ENCODE assay signal across 10 cellular contexts in the genomic region with DNA sequence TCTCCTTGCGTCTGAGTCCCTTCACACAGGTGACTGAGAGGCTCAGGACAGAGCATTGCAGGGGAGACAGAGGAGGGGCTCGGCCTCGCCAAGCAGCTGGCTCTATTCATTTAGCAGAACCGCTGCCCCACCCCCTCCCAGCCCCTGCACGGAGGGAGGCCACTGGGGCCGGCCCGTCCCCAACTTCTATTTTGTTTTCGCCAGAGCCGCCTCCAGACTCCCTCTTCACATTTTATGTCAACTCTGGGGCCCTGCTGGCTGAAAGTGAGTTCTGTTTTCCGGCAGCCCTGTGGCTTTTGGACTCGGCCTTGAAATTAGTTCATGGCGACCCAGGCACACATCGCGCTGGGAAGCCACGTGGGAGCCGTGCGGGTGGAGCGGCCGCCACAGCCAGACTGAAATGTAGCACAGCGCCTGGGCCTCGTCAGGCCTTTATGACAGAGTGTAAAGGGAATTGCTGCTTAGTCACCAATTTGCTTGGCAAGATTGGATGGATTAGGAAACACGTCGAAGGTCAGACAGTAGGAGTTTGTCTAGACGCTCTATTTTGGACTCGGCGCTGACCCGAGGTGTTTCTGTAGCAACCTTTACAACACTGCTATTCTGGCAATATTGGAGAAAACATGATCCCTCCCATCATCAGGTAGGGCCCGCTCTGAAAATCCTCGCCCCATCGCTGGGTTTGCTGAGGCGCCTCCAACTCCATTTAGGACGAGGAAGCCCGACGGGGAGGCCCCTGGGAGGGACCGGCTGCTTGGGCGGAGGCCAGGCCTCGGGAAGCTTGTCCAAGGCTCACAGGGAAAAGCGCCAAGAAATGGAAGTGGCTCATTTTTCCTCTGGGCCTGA.
DNase-seq lines count a peak whose midpoint lies in the region; ATAC-seq and TF ChIP-seq lines count a peak whose summit lies in the region.
"Had no signal": no experiment of that assay in that cellular context is flagged by ENCODE, and none has a peak within 500 bp of the region (broad histone marks: within the 10 kb centered on the region; RNA-seq: fewer than 3 reads in every experiment).

No MANE protein-coding gene starts in this region.

- H3K36me3 ChIP-seq in colonic mucosa = no peaks in the 10 kb centered on the region
- no peaks in the 10 kb centered on the region for H3K36me3 ChIP-seq in left lung
- no peaks in the 10 kb centered on the region for H3K36me3 ChIP-seq in suprapubic skin

- H3K9me3 ChIP-seq in colonic mucosa (no peaks in the 10 kb centered on the region), left lung (no peaks in the 10 kb centered on the region), suprapubic skin (peaks cover 4% of the 10 kb centered on the region)

- H3K4me3 Mint-ChIP-seq in osteocyte (ENCODE audit: unreplicated experiment) = no peak overlapping the region
- no peak overlapping the region for H3K4me3 Mint-ChIP-seq in activated CD4-positive, alpha-beta T cell treated with anti-CD3 and anti-CD28 coated beads for 36 hours
- H3K4me3 Mint-ChIP-seq: activated CD8-positive, alpha-beta T cell treated with anti-CD3 and anti-CD28 coated beads for 36 hours had no signal

- H3K4me3 ChIP-seq in colonic mucosa (no peak overlapping the region), left lung (no peak overlapping the region), suprapubic skin (no peak overlapping the region)

- H3K27me3 Mint-ChIP-seq in osteocyte (ENCODE audit: unreplicated experiment) = peaks cover 29% of the 10 kb centered on the region
- peaks cover 2% of the 10 kb centered on the region for H3K27me3 Mint-ChIP-seq in activated CD4-positive, alpha-beta T cell treated with anti-CD3 and anti-CD28 coated beads for 36 hours

- CTCF ChIA-PET in activated CD4-positive, alpha-beta T cell treated with anti-CD3 and anti-CD28 coated beads for 36 hours (lab: Charles Lee) = no interaction called here

- no peaks in the 10 kb centered on the region for H3K27me3 ChIP-seq in colonic mucosa
- peaks cover 0 to 35% of the 10 kb centered on the region in 2 donors for H3K27me3 ChIP-seq in left lung
- H3K27me3 ChIP-seq in suprapubic skin = no peaks in the 10 kb centered on the region

- DNase-seq in KBM-7 (peak; percentile 9), colonic mucosa (peak; percentile 58), left lung (peak; percentile 73 to 81), suprapubic skin (ENCODE audit: low spot score in 2 of 2) (peak; percentile 89 to 92), osteocyte (ENCODE audit: extremely low spot score, unreplicated experiment) (no peak), HK-2 (ENCODE audit: unreplicated experiment) (no peak)
- no peak for DNase-seq in activated CD4-positive, alpha-beta T cell treated with anti-CD3 and anti-CD28 coated beads for 36 hours
- DNase-seq: activated CD8-positive, alpha-beta T cell treated with anti-CD3 and anti-CD28 coated beads for 36 hours had no signal

- H3K27ac ChIP-seq in colonic mucosa (no peak overlapping the region), left lung (peak overlapping the region in 1 of 2 donors; percentile 70), suprapubic skin (peak overlapping the region; percentile 39)
- H3K27ac ChIP-seq: KMS-11 had no signal

- TF ChIP-seq POLR2A in suprapubic skin (IDR thresholded peaks at IDR 0.05) = no peak

- H3K9me3 Mint-ChIP-seq in osteocyte (ENCODE audit: unreplicated experiment) = peaks cover 17% of the 10 kb centered on the region
- peaks cover 4% of the 10 kb centered on the region for H3K9me3 Mint-ChIP-seq in activated CD4-positive, alpha-beta T cell treated with anti-CD3 and anti-CD28 coated beads for 36 hours (ENCODE audit: low read depth)

- H3K9ac ChIP-seq in colonic mucosa (ENCODE audit: low read depth in 2 of 2, low read length in 2 of 2) = no peak overlapping the region
- H3K9ac ChIP-seq: KMS-11 had no signal

- in situ Hi-C loops in KBM-7 (cut with MboI; ENCODE audit: low pct_unique_long_range_greater_than_20kb, low sequenced_read_pairs) = no loop called here

- peaks cover 4% of the 10 kb centered on the region for H3K36me3 Mint-ChIP-seq in osteocyte (ENCODE audit: unreplicated experiment)
- H3K36me3 Mint-ChIP-seq in activated CD4-positive, alpha-beta T cell treated with anti-CD3 and anti-CD28 coated beads for 36 hours (ENCODE audit: low read depth) = no peaks in the 10 kb centered on the region

- H3K4me1 ChIP-seq in colonic mucosa = no peaks in the 10 kb centered on the region
- no peaks in the 10 kb centered on the region for H3K4me1 ChIP-seq in left lung
- peaks cover 31% of the 10 kb centered on the region for H3K4me1 ChIP-seq in suprapubic skin

- POLR2A ChIA-PET in activated CD4-positive, alpha-beta T cell treated with anti-CD3 and anti-CD28 coated beads for 36 hours (lab: Charles Lee) = no interaction called here

- ATAC-seq in left lung (peak; percentile 84), HG03521 (IDR thresholded peaks at IDR 0.05; ENCODE audit: unreplicated experiment) (no peak)
- no peak for ATAC-seq in activated CD4-positive, alpha-beta T cell treated with anti-CD3 and anti-CD28 coated beads for 36 hours
- ATAC-seq: activated CD8-positive, alpha-beta T cell treated with anti-CD3 and anti-CD28 coated beads for 36 hours had no signal

- WGBS in suprapubic skin = 30% methylated on average over 32 of the region's 38 CpGs

- no peak for TF ChIP-seq EP300 in suprapubic skin (IDR thresholded peaks at IDR 0.05)

- H3K4me1 Mint-ChIP-seq in osteocyte (ENCODE audit: unreplicated experiment) = peaks cover 2% of the 10 kb centered on the region
- H3K4me1 Mint-ChIP-seq in activated CD4-positive, alpha-beta T cell treated with anti-CD3 and anti-CD28 coated beads for 36 hours = no peaks in the 10 kb centered on the region

- TF ChIP-seq CTCF in colonic mucosa (IDR thresholded peaks at IDR 0.05) = no peak
- no peak for TF ChIP-seq CTCF in left lung (IDR thresholded peaks at IDR 0.05)
- TF ChIP-seq CTCF in suprapubic skin (IDR thresholded peaks at IDR 0.05) = peak in 1 of 2 donors; percentile 2
- no peak for TF ChIP-seq CTCF in osteocyte (IDR thresholded peaks at IDR 0.05)

- intact Hi-C loops in colonic mucosa (cut with DNase I) (no loop called here), left lung (cut with DNase I) (no loop called here)
- intact Hi-C loops in activated CD4-positive, alpha-beta T cell treated with anti-CD3 and anti-CD28 coated beads for 36 hours (cut with DNase I, micrococcal nuclease) = no loop called here

- H3K27ac Mint-ChIP-seq in osteocyte (ENCODE audit: unreplicated experiment) = no peak overlapping the region
- no peak overlapping the region for H3K27ac Mint-ChIP-seq in activated CD4-positive, alpha-beta T cell treated with anti-CD3 and anti-CD28 coated beads for 36 hours
- H3K27ac Mint-ChIP-seq: activated CD8-positive, alpha-beta T cell treated with anti-CD3 and anti-CD28 coated beads for 36 hours had no signal

Comparison
In these comparisons a context has a peak if more than half of its experiments do, and no peak if none do; other contexts are left out.
1. DNase-seq: peak in KBM-7 (single experiment), colonic mucosa (single experiment), left lung (2 of 2) and suprapubic skin (2 of 2); none in osteocyte (single experiment), activated CD4-positive, alpha-beta T cell treated with anti-CD3 and anti-CD28 coated beads for 36 hours (single experiment) and HK-2 (single experiment).